Comparison of ENCODE assay signal across 30 cellular contexts in the genomic region with DNA sequence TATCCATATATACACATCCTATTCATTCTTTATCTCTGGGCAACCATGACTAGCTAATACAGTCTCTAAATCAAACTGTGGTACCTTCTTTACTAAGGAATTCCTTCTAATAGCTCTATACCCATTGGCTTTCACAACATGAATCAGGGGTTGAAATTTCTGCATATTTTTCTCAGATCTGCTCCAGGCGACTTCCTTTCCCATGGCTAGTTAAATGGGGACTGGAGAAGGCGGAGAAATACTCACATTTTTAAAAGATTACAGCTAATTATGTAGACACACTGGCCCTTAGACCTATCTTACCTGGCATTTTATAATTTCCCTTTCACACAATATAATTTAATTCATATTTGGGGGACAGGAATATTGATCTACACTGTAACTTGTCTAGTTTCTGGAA. TPM values are rescaled to one million over a fixed set of nuclear protein-coding genes. Genes with fewer than 3 reads are reported as not detected.
DNase-seq lines count a peak whose midpoint lies in the region; ATAC-seq and TF ChIP-seq lines count a peak whose summit lies in the region.
"Had no signal": no experiment of that assay in that cellular context is flagged by ENCODE, and none has a peak within 500 bp of the region (broad histone marks: within the 10 kb centered on the region; RNA-seq: fewer than 3 reads in every experiment).

No MANE protein-coding gene starts in this region.

- DNase-seq in T-helper 1 cell (no peak), mesothelial cell of epicardium (ENCODE audit: low spot score in 2 of 2, unreplicated experiment in 2 of 2) (no peak), SJCRH30 (no peak), foreskin keratinocyte (no peak)
- DNase-seq: activated CD4-positive, CD25-positive, alpha-beta regulatory T cell treated with anti-CD3 and anti-CD28 coated beads, Interleukin-2, amount 50 U/mL, for 72 hours; activated naive CD4-positive, alpha-beta T cell treated with anti-CD3 and anti-CD28 coated beads, Interleukin-2, amount 50 U/mL, for 16 hours; AML-193; central memory CD4-positive, alpha-beta T cell; COR-L47; DMS79; endodermal cell; foreskin fibroblast; GF-D8; MG63; NCI-H1105 treated with DMSO at 0.1 percent for 48 hours; NCI-H2029; NCI-H526; Peyer's patch; psoas muscle; SHP77 treated with DMSO at 0.1 percent for 48 hours; stomach; thyroid gland had no signal

- H3K27ac ChIP-seq in 22Rv1 (peak overlapping the region; percentile 66; the same call in 1 of the 2 replicates), SJCRH30 (no peak overlapping the region), foreskin keratinocyte (no peak overlapping the region)
- H3K27ac ChIP-seq: psoas muscle, thyroid gland had no signal

- H3K4me1 ChIP-seq in SJCRH30: no peaks in the 10 kb centered on the region
- peaks cover 12% of the 10 kb centered on the region for H3K4me1 ChIP-seq in foreskin keratinocyte
- H3K4me1 ChIP-seq: psoas muscle had no signal

- H3K27me3 Mint-ChIP-seq in T-helper 1 cell treated with Interleukin-12 subunit alpha and Interleukin-12 subunit beta and Interleukin-4 antibody, amounts not matched to agents 30 μg/mL and 1 μg/mL, for 36 hours (ENCODE audit: low read depth): peaks cover 4% of the 10 kb centered on the region
- peaks cover 6% of the 10 kb centered on the region for H3K27me3 Mint-ChIP-seq in IgD-negative memory B cell
- H3K27me3 Mint-ChIP-seq in mesothelial cell of epicardium (ENCODE audit: low read depth): no peaks in the 10 kb centered on the region

- H3K9me3 Mint-ChIP-seq in T-helper 1 cell treated with Interleukin-12 subunit alpha and Interleukin-12 subunit beta and Interleukin-4 antibody, amounts not matched to agents 30 μg/mL and 1 μg/mL, for 36 hours: no peaks in the 10 kb centered on the region
- H3K9me3 Mint-ChIP-seq in IgD-negative memory B cell (no peaks in the 10 kb centered on the region), mesothelial cell of epicardium (no peaks in the 10 kb centered on the region)
- H3K9me3 Mint-ChIP-seq: dendritic cell treated with granulocyte-macrophage colony-stimulating factor and Interleukin-4, amounts not matched to agents 40 ng/mL and 50 ng/mL, for 4 days; endodermal cell; T-cell had no signal

- peak overlapping the region; percentile 31 for H3K4me3 Mint-ChIP-seq in T-helper 1 cell treated with Interleukin-12 subunit alpha and Interleukin-12 subunit beta and Interleukin-4 antibody, amounts not matched to agents 30 μg/mL and 1 μg/mL, for 36 hours
- H3K4me3 Mint-ChIP-seq in IgD-negative memory B cell (peak overlapping the region; percentile 48 to 92 (median 61)), mesothelial cell of epicardium (peak overlapping the region; percentile 31)

- no peak overlapping the region for H3K27ac Mint-ChIP-seq in T-helper 1 cell treated with Interleukin-12 subunit alpha and Interleukin-12 subunit beta and Interleukin-4 antibody, amounts not matched to agents 30 μg/mL and 1 μg/mL, for 36 hours
- H3K27ac Mint-ChIP-seq in IgD-negative memory B cell (no peak overlapping the region), mesothelial cell of epicardium (no peak overlapping the region)
- H3K27ac Mint-ChIP-seq: endodermal cell had no signal

- no peak for ATAC-seq in foreskin keratinocyte
- no peak for ATAC-seq in HG02970 (IDR thresholded peaks at IDR 0.05; ENCODE audit: low FRiP score, unreplicated experiment)
- ATAC-seq: K562 had no signal

- peaks cover 27% of the 10 kb centered on the region for H3K4me1 Mint-ChIP-seq in T-helper 1 cell treated with Interleukin-12 subunit alpha and Interleukin-12 subunit beta and Interleukin-4 antibody, amounts not matched to agents 30 μg/mL and 1 μg/mL, for 36 hours (ENCODE audit: low read depth)
- peaks cover 6 to 17% (median 11%) of the 10 kb centered on the region in 3 donors for H3K4me1 Mint-ChIP-seq in IgD-negative memory B cell
- peaks cover 18% of the 10 kb centered on the region for H3K4me1 Mint-ChIP-seq in mesothelial cell of epicardium

- H3K27me3 ChIP-seq in SJCRH30 (no peaks in the 10 kb centered on the region), foreskin keratinocyte (peaks cover 5% of the 10 kb centered on the region)
- H3K27me3 ChIP-seq: MG63, Peyer's patch, thyroid gland had no signal

- no peak overlapping the region for H3K4me3 ChIP-seq in SJCRH30

- TF ChIP-seq CTCF in 22Rv1 (IDR thresholded peaks at IDR 0.05) (no peak), mesothelial cell of epicardium (IDR thresholded peaks at IDR 0.05; ENCODE audit: unreplicated experiment) (no peak), foreskin keratinocyte (conservative IDR thresholded peaks at IDR 0.05) (no peak)

- peaks cover 2% of the 10 kb centered on the region for H3K36me3 Mint-ChIP-seq in T-helper 1 cell treated with Interleukin-12 subunit alpha and Interleukin-12 subunit beta and Interleukin-4 antibody, amounts not matched to agents 30 μg/mL and 1 μg/mL, for 36 hours (ENCODE audit: low read depth)
- no peaks in the 10 kb centered on the region for H3K36me3 Mint-ChIP-seq in IgD-negative memory B cell
- no peaks in the 10 kb centered on the region for H3K36me3 Mint-ChIP-seq in mesothelial cell of epicardium
- H3K36me3 Mint-ChIP-seq: T-cell had no signal

- H3K36me3 ChIP-seq in SJCRH30: no peaks in the 10 kb centered on the region
- H3K36me3 ChIP-seq: Peyer's patch, stomach, thyroid gland had no signal

- no peaks in the 10 kb centered on the region for H3K9me3 ChIP-seq in SJCRH30 (replicated peaks)
- H3K9me3 ChIP-seq: HAP-1, MG63, Peyer's patch, psoas muscle, stomach, thyroid gland had no signal

RNA-seq across cellular contexts. Expression of gene CDKN3, which starts 1.1 kb away (rescaled TPM):
- not detected for polyA plus RNA-seq in IgD-negative memory B cell
- total RNA-seq in mesothelial cell of epicardium: 10.3 to 11.6 TPM (median 10.3 TPM) in 3 replicates
- 33.4 and 47.3 TPM in 2 replicates for total RNA-seq in SJCRH30 (2014; rRNA removed; shearing (Covaris generic))
- 61.1 and 79.3 TPM in 2 replicates for total RNA-seq in foreskin keratinocyte
- 63.7 and 88.0 TPM in 2 replicates for polyA plus RNA-seq in foreskin keratinocyte

RNA-seq across cellular contexts. Expression of gene CNIH1, which starts 45.5 kb away (rescaled TPM):
- polyA plus RNA-seq in IgD-negative memory B cell: 68.5 TPM
- total RNA-seq in mesothelial cell of epicardium: 95.8 to 101 TPM (median 97.6 TPM) in 3 replicates
- total RNA-seq in SJCRH30 (2014; rRNA removed; shearing (Covaris generic)): 173 and 179 TPM in 2 replicates
- total RNA-seq in foreskin keratinocyte: 117 and 119 TPM in 2 replicates
- polyA plus RNA-seq in foreskin keratinocyte: 110 and 127 TPM in 2 replicates
